In genomic region chr10:92696606-92697383, GRCh38 we compare ENCODE assay signal across 1 cellular context.
TF ChIP-seq lines count a peak whose summit lies in the region.

No MANE protein-coding gene starts in this region.

TF ChIP-seq in HepG2, 621 proteins besides CTCF, POLR2A, EP300 and RAD21:
- TF ChIP-seq NFRKB (IDR thresholded peaks at IDR 0.05) = no peak
- TF ChIP-seq CEBPG (CRISPR knock-in tag; IDR thresholded peaks at IDR 0.05) = 0 out of 2 replicates have a peak, but pooled peaks have one; percentile 20
- 0 out of 2 replicates have a peak, but pooled peaks have one; percentile 40 for TF ChIP-seq STAT6 (CRISPR knock-in tag; IDR thresholded peaks at IDR 0.05; ENCODE audit: borderline replicate concordance)
- TF ChIP-seq ZNF792 (CRISPR knock-in tag; IDR thresholded peaks at IDR 0.05) = 0 out of 2 replicates have a peak, but pooled peaks have one; percentile 5
- peak; percentile 56 for TF ChIP-seq ZFX (CRISPR knock-in tag; IDR thresholded peaks at IDR 0.05; ENCODE audit: low read depth)
- no peak for TF ChIP-seq ZNF83 (CRISPR knock-in tag; IDR thresholded peaks at IDR 0.05; ENCODE audit: borderline replicate concordance)
- 0 out of 2 replicates have a peak, but pooled peaks have one; percentile 13 for TF ChIP-seq ZNF124 (CRISPR knock-in tag; IDR thresholded peaks at IDR 0.05)
- 0 out of 4 replicates have a peak, but pooled peaks of 1 of the 2 experiments have one; percentile 26 for TF ChIP-seq HMGXB4 (CRISPR knock-in tag; IDR thresholded peaks at IDR 0.05; ENCODE audit: borderline replicate concordance in 1 of 2, low read depth in 1 of 2)
- TF ChIP-seq U2AF2 (IDR thresholded peaks at IDR 0.05; ENCODE audit: low read depth, low read length) = no peak
- TF ChIP-seq ZNF556 (CRISPR knock-in tag; IDR thresholded peaks at IDR 0.05; ENCODE audit: borderline replicate concordance) = no peak
- no peak for TF ChIP-seq MAZ (IDR thresholded peaks at IDR 0.05; ENCODE audit: borderline replicate concordance, low read depth, low read length)
- TF ChIP-seq MAZ (CRISPR knock-in tag; IDR thresholded peaks at IDR 0.05; ENCODE audit: low read depth) = 0 out of 2 replicates have a peak, but pooled peaks have one; percentile 16
- TF ChIP-seq HIVEP1 (CRISPR knock-in tag; IDR thresholded peaks at IDR 0.05) = 0 out of 2 replicates have a peak, but pooled peaks have one; percentile 27
- 0 out of 2 replicates have a peak, but pooled peaks have one; percentile 0 for TF ChIP-seq ATF1 (CRISPR knock-in tag; IDR thresholded peaks at IDR 0.05)
- peak; percentile 6; the same call in 1 of the 2 replicates for TF ChIP-seq FOXK1 (CRISPR knock-in tag; IDR thresholded peaks at IDR 0.05; ENCODE audit: borderline replicate concordance, low read depth)
- peak; percentile 84 for TF ChIP-seq ZNF770 (CRISPR knock-in tag; IDR thresholded peaks at IDR 0.05)
- TF ChIP-seq FOSL1 (CRISPR knock-in tag; IDR thresholded peaks at IDR 0.05; ENCODE audit: borderline replicate concordance) = no peak
- 0 out of 2 replicates have a peak, but pooled peaks have one; percentile 36 for TF ChIP-seq TGIF2 (CRISPR knock-in tag; IDR thresholded peaks at IDR 0.05)
- no peak for TF ChIP-seq BRD4 (CRISPR knock-in tag; IDR thresholded peaks at IDR 0.05)
- no peak for TF ChIP-seq ZNF282 (IDR thresholded peaks at IDR 0.05; ENCODE audit: partially characterized antibody)
- TF ChIP-seq ZMYM4 (CRISPR knock-in tag; IDR thresholded peaks at IDR 0.05) = 0 out of 2 replicates have a peak, but pooled peaks have one; percentile 11
- 0 out of 2 replicates have a peak, but pooled peaks have one; percentile 42 for TF ChIP-seq CCDC6 (CRISPR knock-in tag; IDR thresholded peaks at IDR 0.05)
- peak; percentile 41; the same call in 1 of the 2 replicates for TF ChIP-seq SOX13 (IDR thresholded peaks at IDR 0.05)
- no peak for TF ChIP-seq SOX13 (CRISPR knock-in tag; conservative IDR thresholded peaks at IDR 0.05 in 1 of 2, IDR thresholded peaks at IDR 0.05 in 1 of 2)
- no peak for TF ChIP-seq ZNF850 (CRISPR knock-in tag; conservative IDR thresholded peaks at IDR 0.05)
- 0 out of 2 replicates have a peak, but pooled peaks have one; percentile 76 for TF ChIP-seq FOXO4 (CRISPR knock-in tag; conservative IDR thresholded peaks at IDR 0.05)
- peak; percentile 71 for TF ChIP-seq HNF4G (IDR thresholded peaks at IDR 0.05; ENCODE audit: borderline replicate concordance, low read depth, low read length)
- TF ChIP-seq HNF4G (CRISPR knock-in tag; IDR thresholded peaks at IDR 0.05; ENCODE audit: borderline replicate concordance, low read depth) = no peak
- TF ChIP-seq POLR2G (IDR thresholded peaks at IDR 0.05; ENCODE audit: low read depth, low read length) = 0 out of 2 replicates have a peak, but pooled peaks have one; percentile 51
- TF ChIP-seq TFAP4 (IDR thresholded peaks at IDR 0.05; ENCODE audit: borderline replicate concordance, low read depth) = peak; percentile 86
- no peak for TF ChIP-seq RXRA (CRISPR knock-in tag; IDR thresholded peaks at IDR 0.05)
- peak; percentile 29 for TF ChIP-seq MED8 (CRISPR knock-in tag; IDR thresholded peaks at IDR 0.05; ENCODE audit: insufficient replicate concordance)
- TF ChIP-seq POGZ (CRISPR knock-in tag; IDR thresholded peaks at IDR 0.05) = peak; percentile 44; the same call in 1 of the 2 replicates
- TF ChIP-seq ZNF569 (CRISPR knock-in tag; IDR thresholded peaks at IDR 0.05; ENCODE audit: borderline replicate concordance) = no peak
- 0 out of 2 replicates have a peak, but pooled peaks have one; percentile 5 for TF ChIP-seq ZNF547 (CRISPR knock-in tag; IDR thresholded peaks at IDR 0.05)
- no peak for TF ChIP-seq ZNF691 (CRISPR knock-in tag; IDR thresholded peaks at IDR 0.05; ENCODE audit: borderline replicate concordance, low read depth)
- TF ChIP-seq TRIM24 (CRISPR knock-in tag; IDR thresholded peaks at IDR 0.05) = no peak
- TF ChIP-seq POGK (CRISPR knock-in tag; conservative IDR thresholded peaks at IDR 0.05) = 0 out of 2 replicates have a peak, but pooled peaks have one; percentile 5
- peak; percentile 55; the same call in 1 of the 2 replicates for TF ChIP-seq RBFOX2 (IDR thresholded peaks at IDR 0.05; ENCODE audit: low read depth, low read length)
- TF ChIP-seq ZNF597 (CRISPR knock-in tag; IDR thresholded peaks at IDR 0.05) = no peak
- TF ChIP-seq ZNF790 (CRISPR knock-in tag; IDR thresholded peaks at IDR 0.05; ENCODE audit: borderline replicate concordance) = no peak
- peak; percentile 35; the same call in 1 of the 2 replicates for TF ChIP-seq UBTF (CRISPR knock-in tag; IDR thresholded peaks at IDR 0.05)
- no peak for TF ChIP-seq ZNF557 (CRISPR knock-in tag; IDR thresholded peaks at IDR 0.05)
- TF ChIP-seq ZNF496 (CRISPR knock-in tag; IDR thresholded peaks at IDR 0.05; ENCODE audit: insufficient replicate concordance) = no peak
- 0 out of 2 replicates have a peak, but pooled peaks have one; percentile 13 for TF ChIP-seq SMC3 (IDR thresholded peaks at IDR 0.05; ENCODE audit: low read length)
- TF ChIP-seq ZNF3 (CRISPR knock-in tag; IDR thresholded peaks at IDR 0.05) = no peak
- peak; percentile 51 for TF ChIP-seq ATF2 (CRISPR knock-in tag; IDR thresholded peaks at IDR 0.05)
- TF ChIP-seq HNF4A (CRISPR knock-in tag; IDR thresholded peaks at IDR 0.05) = peak; percentile 60
- TF ChIP-seq ZNF564 (CRISPR knock-in tag; IDR thresholded peaks at IDR 0.05) = peak; percentile 60; the same call in 1 of the 2 replicates
- TF ChIP-seq MBD4 (IDR thresholded peaks at IDR 0.05; ENCODE audit: borderline replicate concordance, low read length) = peak; percentile 22; the same call in 1 of the 2 replicates
TF ChIP-seq in HepG2: peak in this region for 30.
